11 cellular contexts compared by ENCODE assay signal in genomic region chr9:72292874-72293607, GRCh38.
A peak's percentile ranks its signal among the peaks of the same experiment; 100 is the strongest.
DNase-seq lines count a peak whose midpoint lies in the region; ATAC-seq, FAIRE-seq and TF ChIP-seq lines count a peak whose summit lies in the region.
"Had no signal": no experiment of that assay in that cellular context is flagged by ENCODE, and none has a peak within 500 bp of the region (broad histone marks: within the 10 kb centered on the region; RNA-seq: fewer than 3 reads in every experiment).

No MANE protein-coding gene starts in this region.

- 85 to 90% methylated on average over 5 of the region's 5 CpGs for WGBS in testis, 2 donors

- TF ChIP-seq CTCF in testis (IDR thresholded peaks at IDR 0.05) = no peak

- no peaks in the 10 kb centered on the region for H3K27me3 ChIP-seq in testis
- H3K27me3 ChIP-seq: BLaER1 had no signal

- no peak overlapping the region for H3K27ac ChIP-seq in testis
- H3K27ac ChIP-seq: BLaER1 had no signal

- no peaks in the 10 kb centered on the region for H3K36me3 ChIP-seq in testis (ENCODE audit: low read depth, missing control alignments)
- H3K36me3 ChIP-seq: BLaER1 had no signal

- intact Hi-C loops in testis (cut with DNase I; ENCODE audit: low total_unique reads) = loop anchor here (10.0 kb wide), 1 partner anchor 302 kb away; no protein-coding TSS in a partner anchor

- DNase-seq in NCI-H82 (lab: John Stamatoyannopoulos, UW) (peak; percentile 21), NCI-H82 treated with DMSO at 0.1 percent for 48 hours (lab: John Stamatoyannopoulos, UW; ENCODE audit: unreplicated experiment) (no peak), RCC 7860 (ENCODE audit: low spot score) (peak; percentile 86), fibroblast of the conjunctiva (ENCODE audit: low read depth) (peak; percentile 91), testis (peak; percentile 19), NCI-H2227 (lab: John Stamatoyannopoulos, UW; ENCODE audit: unreplicated experiment) (no peak), hippocampal formation (lab: John Stamatoyannopoulos, UW) (no peak)
- DNase-seq: activated CD8-positive, alpha-beta memory T cell treated with anti-CD3 and anti-CD28 coated beads for 24 hours had no signal

- H3K9me3 ChIP-seq in testis = no peaks in the 10 kb centered on the region

- H3K4me1 ChIP-seq in testis = peaks cover 5% of the 10 kb centered on the region
- H3K4me1 ChIP-seq: BLaER1 had no signal

- no peak for ATAC-seq in HG02588 (IDR thresholded peaks at IDR 0.05; ENCODE audit: unreplicated experiment)

- FAIRE-seq in RCC 7860 (lab: Jason Lieb, UNC) = peak; percentile 94

- no peak overlapping the region for H3K4me3 ChIP-seq in testis
- H3K4me3 ChIP-seq: BLaER1, skin epidermis had no signal

- TF ChIP-seq POLR2A in testis (IDR thresholded peaks at IDR 0.05) = no peak

Comparison
In these comparisons a context has a peak if more than half of its experiments do, and no peak if none do; other contexts are left out.
1. DNase-seq: peak in NCI-H82 (single experiment), RCC 7860 (single experiment), fibroblast of the conjunctiva (single experiment) and testis (single experiment); none in NCI-H82 treated with DMSO at 0.1 percent for 48 hours (single experiment), NCI-H2227 (single experiment) and hippocampal formation (0 of 2).